Comparison of ENCODE assay signal across 2 cellular contexts in the genomic region with DNA sequence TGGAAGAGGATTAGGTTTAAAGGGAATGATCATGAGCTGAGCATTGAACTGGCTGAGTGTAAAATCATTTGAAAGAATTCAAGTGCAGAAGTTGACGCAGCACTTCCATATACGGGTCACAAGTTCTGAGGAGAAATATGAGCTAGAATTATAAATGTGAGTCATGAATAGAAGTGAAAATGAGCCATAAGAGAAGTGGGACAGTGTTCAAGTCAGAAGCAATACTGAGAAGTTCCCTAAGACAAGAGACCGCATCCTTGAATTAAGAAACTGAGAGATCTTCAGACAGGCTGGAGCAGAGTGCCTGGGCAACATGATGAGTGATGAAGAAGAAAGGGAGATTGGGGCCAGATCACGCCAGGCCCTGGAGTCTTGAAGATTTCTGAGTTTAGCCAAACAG.
TF ChIP-seq lines count a peak whose summit lies in the region.

No MANE protein-coding gene starts in this region.

TF ChIP-seq in GM12878, 131 proteins besides CTCF, POLR2A, EP300 and RAD21 (continued from another document and continues in another):
- TF ChIP-seq, protein P1, sequence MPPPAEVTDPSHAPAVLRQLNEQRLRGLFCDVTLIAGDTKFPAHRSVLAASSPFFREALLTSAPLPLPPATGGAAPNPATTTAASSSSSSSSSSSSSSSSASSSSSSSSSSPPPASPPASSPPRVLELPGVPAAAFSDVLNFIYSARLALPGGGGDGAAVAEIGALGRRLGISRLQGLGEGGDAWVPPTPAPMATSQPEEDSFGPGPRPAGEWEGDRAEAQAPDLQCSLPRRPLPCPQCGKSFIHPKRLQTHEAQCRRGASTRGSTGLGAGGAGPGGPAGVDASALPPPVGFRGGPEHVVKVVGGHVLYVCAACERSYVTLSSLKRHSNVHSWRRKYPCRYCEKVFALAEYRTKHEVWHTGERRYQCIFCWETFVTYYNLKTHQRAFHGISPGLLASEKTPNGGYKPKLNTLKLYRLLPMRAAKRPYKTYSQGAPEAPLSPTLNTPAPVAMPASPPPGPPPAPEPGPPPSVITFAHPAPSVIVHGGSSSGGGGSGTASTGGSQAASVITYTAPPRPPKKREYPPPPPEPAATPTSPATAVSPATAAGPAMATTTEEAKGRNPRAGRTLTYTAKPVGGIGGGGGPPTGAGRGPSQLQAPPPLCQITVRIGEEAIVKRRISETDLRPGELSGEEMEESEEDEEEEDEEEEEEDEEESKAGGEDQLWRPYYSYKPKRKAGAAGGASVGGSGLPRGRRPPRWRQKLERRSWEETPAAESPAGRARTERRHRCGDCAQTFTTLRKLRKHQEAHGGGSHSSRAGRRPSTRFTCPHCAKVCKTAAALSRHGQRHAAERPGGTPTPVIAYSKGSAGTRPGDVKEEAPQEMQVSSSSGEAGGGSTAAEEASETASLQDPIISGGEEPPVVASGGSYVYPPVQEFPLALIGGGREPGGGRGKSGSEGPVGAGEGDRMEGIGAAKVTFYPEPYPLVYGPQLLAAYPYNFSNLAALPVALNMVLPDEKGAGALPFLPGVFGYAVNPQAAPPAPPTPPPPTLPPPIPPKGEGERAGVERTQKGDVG (CRISPR knock-in tag; IDR thresholded peaks at IDR 0.05): no peak
- TF ChIP-seq MTA2 (IDR thresholded peaks at IDR 0.05; ENCODE audit: low read depth) (peak; percentile 88), CHD1 (IDR thresholded peaks at IDR 0.05; ENCODE audit: low read depth, low read length) (no peak), ASH2L (IDR thresholded peaks at IDR 0.05; ENCODE audit: borderline replicate concordance, low read depth) (no peak), RELA (IDR thresholded peaks at IDR 0.05; ENCODE audit: borderline replicate concordance, partially characterized antibody) (no peak), SPI1 (IDR thresholded peaks at IDR 0.05; ENCODE audit: borderline replicate concordance, insufficient read depth, low read depth, low read length) (peak; percentile 63; the same call in 1 of the 2 replicates), NRF1 (conservative IDR thresholded peaks at IDR 0.05; ENCODE audit: low read depth, low read length) (no peak), ZNF24 (IDR thresholded peaks at IDR 0.05) (0 out of 2 replicates have a peak, but pooled peaks have one; percentile 30), SUZ12 (IDR thresholded peaks at IDR 0.05; ENCODE audit: unreplicated experiment) (no peak), BRCA1 (IDR thresholded peaks at IDR 0.05; ENCODE audit: low read depth, low read length) (no peak), NR2F1 (conservative IDR thresholded peaks at IDR 0.05) (0 out of 2 replicates have a peak, but pooled peaks have one; percentile 37), STAT3 (IDR thresholded peaks at IDR 0.05; ENCODE audit: low read depth, low read length) (no peak), FOS (IDR thresholded peaks at IDR 0.05; ENCODE audit: borderline replicate concordance, extremely low read depth, insufficient read length) (no peak), PML (IDR thresholded peaks at IDR 0.05; ENCODE audit: low read length) (no peak), IKZF1 (conservative IDR thresholded peaks at IDR 0.05) (peak; percentile 72; the same call in 1 of the 2 replicates), SREBF1 (IDR thresholded peaks at IDR 0.05; ENCODE audit: low read length) (no peak), NFXL1 (IDR thresholded peaks at IDR 0.05; ENCODE audit: borderline replicate concordance) (no peak), BCL11A (IDR thresholded peaks at IDR 0.05; ENCODE audit: low read depth, low read length) (peak; percentile 40; the same call in 1 of the 2 replicates), ATF7 (IDR thresholded peaks at IDR 0.05; ENCODE audit: low read depth) (peak; percentile 72), BACH1 (IDR thresholded peaks at IDR 0.05; ENCODE audit: borderline replicate concordance) (peak; percentile 63; the same call in 1 of the 2 replicates), BMI1 (IDR thresholded peaks at IDR 0.05; ENCODE audit: borderline replicate concordance) (no peak), EZH2 (IDR thresholded peaks at IDR 0.05; ENCODE audit: borderline replicate concordance, control insufficient read depth, low read depth, low read length) (no peak), BHLHE40 (IDR thresholded peaks at IDR 0.05; ENCODE audit: borderline replicate concordance in 1 of 2, low read depth in 2 of 2, low read length in 1 of 2) (peak in 1 of 2 experiments; percentile 24; a peak in 1 of 4 replicates), ZNF217 (IDR thresholded peaks at IDR 0.05) (no peak)
- TF ChIP-seq, protein P2, sequence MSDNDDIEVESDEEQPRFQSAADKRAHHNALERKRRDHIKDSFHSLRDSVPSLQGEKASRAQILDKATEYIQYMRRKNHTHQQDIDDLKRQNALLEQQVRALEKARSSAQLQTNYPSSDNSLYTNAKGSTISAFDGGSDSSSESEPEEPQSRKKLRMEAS (IDR thresholded peaks at IDR 0.05; ENCODE audit: low read depth, low read length): no peak
- TF ChIP-seq, protein P3, sequence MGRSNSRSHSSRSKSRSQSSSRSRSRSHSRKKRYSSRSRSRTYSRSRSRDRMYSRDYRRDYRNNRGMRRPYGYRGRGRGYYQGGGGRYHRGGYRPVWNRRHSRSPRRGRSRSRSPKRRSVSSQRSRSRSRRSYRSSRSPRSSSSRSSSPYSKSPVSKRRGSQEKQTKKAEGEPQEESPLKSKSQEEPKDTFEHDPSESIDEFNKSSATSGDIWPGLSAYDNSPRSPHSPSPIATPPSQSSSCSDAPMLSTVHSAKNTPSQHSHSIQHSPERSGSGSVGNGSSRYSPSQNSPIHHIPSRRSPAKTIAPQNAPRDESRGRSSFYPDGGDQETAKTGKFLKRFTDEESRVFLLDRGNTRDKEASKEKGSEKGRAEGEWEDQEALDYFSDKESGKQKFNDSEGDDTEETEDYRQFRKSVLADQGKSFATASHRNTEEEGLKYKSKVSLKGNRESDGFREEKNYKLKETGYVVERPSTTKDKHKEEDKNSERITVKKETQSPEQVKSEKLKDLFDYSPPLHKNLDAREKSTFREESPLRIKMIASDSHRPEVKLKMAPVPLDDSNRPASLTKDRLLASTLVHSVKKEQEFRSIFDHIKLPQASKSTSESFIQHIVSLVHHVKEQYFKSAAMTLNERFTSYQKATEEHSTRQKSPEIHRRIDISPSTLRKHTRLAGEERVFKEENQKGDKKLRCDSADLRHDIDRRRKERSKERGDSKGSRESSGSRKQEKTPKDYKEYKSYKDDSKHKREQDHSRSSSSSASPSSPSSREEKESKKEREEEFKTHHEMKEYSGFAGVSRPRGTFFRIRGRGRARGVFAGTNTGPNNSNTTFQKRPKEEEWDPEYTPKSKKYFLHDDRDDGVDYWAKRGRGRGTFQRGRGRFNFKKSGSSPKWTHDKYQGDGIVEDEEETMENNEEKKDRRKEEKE (IDR thresholded peaks at IDR 0.05): no peak

TF ChIP-seq in GM23338, 12 proteins besides CTCF, POLR2A, EP300 and RAD21 (continued from another document):
- TF ChIP-seq JUNB (IDR thresholded peaks at IDR 0.05; ENCODE audit: unreplicated experiment) (no peak), POLR2AphosphoS5 (IDR thresholded peaks at IDR 0.05; ENCODE audit: low read depth) (no peak), ZNF331 (CRISPR knock-in tag; IDR thresholded peaks at IDR 0.05; ENCODE audit: low read depth) (no peak), EZH2 (IDR thresholded peaks at IDR 0.05; ENCODE audit: low read depth, unreplicated experiment) (no peak)
- TF ChIP-seq, protein P4, sequence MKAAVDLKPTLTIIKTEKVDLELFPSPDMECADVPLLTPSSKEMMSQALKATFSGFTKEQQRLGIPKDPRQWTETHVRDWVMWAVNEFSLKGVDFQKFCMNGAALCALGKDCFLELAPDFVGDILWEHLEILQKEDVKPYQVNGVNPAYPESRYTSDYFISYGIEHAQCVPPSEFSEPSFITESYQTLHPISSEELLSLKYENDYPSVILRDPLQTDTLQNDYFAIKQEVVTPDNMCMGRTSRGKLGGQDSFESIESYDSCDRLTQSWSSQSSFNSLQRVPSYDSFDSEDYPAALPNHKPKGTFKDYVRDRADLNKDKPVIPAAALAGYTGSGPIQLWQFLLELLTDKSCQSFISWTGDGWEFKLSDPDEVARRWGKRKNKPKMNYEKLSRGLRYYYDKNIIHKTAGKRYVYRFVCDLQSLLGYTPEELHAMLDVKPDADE (IDR thresholded peaks at IDR 0.05): no peak
- TF ChIP-seq, protein P5, sequence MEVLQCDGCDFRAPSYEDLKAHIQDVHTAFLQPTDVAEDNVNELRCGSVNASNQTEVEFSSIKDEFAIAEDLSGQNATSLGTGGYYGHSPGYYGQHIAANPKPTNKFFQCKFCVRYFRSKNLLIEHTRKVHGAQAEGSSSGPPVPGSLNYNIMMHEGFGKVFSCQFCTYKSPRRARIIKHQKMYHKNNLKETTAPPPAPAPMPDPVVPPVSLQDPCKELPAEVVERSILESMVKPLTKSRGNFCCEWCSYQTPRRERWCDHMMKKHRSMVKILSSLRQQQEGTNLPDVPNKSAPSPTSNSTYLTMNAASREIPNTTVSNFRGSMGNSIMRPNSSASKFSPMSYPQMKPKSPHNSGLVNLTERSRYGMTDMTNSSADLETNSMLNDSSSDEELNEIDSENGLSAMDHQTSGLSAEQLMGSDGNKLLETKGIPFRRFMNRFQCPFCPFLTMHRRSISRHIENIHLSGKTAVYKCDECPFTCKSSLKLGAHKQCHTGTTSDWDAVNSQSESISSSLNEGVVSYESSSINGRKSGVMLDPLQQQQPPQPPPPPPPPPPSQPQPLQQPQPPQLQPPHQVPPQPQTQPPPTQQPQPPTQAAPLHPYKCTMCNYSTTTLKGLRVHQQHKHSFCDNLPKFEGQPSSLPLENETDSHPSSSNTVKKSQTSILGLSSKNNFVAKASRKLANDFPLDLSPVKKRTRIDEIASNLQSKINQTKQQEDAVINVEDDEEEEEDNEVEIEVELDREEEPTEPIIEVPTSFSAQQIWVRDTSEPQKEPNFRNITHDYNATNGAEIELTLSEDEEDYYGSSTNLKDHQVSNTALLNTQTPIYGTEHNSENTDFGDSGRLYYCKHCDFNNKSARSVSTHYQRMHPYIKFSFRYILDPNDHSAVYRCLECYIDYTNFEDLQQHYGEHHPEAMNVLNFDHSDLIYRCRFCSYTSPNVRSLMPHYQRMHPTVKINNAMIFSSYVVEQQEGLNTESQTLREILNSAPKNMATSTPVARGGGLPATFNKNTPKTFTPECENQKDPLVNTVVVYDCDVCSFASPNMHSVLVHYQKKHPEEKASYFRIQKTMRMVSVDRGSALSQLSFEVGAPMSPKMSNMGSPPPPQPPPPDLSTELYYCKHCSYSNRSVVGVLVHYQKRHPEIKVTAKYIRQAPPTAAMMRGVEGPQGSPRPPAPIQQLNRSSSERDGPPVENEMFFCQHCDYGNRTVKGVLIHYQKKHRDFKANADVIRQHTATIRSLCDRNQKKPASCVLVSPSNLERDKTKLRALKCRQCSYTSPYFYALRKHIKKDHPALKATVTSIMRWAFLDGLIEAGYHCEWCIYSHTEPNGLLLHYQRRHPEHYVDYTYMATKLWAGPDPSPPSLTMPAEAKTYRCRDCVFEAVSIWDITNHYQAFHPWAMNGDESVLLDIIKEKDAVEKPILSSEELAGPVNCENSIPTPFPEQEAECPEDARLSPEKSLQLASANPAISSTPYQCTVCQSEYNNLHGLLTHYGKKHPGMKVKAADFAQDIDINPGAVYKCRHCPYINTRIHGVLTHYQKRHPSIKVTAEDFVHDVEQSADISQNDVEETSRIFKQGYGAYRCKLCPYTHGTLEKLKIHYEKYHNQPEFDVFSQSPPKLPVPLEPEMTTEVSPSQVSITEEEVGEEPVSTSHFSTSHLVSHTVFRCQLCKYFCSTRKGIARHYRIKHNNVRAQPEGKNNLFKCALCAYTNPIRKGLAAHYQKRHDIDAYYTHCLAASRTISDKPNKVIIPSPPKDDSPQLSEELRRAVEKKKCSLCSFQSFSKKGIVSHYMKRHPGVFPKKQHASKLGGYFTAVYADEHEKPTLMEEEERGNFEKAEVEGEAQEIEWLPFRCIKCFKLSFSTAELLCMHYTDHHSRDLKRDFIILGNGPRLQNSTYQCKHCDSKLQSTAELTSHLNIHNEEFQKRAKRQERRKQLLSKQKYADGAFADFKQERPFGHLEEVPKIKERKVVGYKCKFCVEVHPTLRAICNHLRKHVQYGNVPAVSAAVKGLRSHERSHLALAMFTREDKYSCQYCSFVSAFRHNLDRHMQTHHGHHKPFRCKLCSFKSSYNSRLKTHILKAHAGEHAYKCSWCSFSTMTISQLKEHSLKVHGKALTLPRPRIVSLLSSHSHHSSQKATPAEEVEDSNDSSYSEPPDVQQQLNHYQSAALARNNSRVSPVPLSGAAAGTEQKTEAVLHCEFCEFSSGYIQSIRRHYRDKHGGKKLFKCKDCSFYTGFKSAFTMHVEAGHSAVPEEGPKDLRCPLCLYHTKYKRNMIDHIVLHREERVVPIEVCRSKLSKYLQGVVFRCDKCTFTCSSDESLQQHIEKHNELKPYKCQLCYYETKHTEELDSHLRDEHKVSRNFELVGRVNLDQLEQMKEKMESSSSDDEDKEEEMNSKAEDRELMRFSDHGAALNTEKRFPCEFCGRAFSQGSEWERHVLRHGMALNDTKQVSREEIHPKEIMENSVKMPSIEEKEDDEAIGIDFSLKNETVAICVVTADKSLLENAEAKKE (CRISPR knock-in tag; IDR thresholded peaks at IDR 0.05): no peak
